Comparison of ENCODE assay signal across 19 cellular contexts in genomic region chr13:87954116-87954515, GRCh38.
A peak's percentile ranks its signal among the peaks of the same experiment; 100 is the strongest.
DNase-seq lines count a peak whose midpoint lies in the region; FAIRE-seq and TF ChIP-seq lines count a peak whose summit lies in the region.
"Had no signal": no experiment of that assay in that cellular context is flagged by ENCODE, and none has a peak within 500 bp of the region (broad histone marks: within the 10 kb centered on the region; RNA-seq: fewer than 3 reads in every experiment).

No MANE protein-coding gene starts in this region.

- no peaks in the 10 kb centered on the region for H3K27me3 ChIP-seq in A673 (replicated peaks; ENCODE audit: insufficient read depth, low read depth, low read length, poor library complexity)
- no peaks in the 10 kb centered on the region for H3K27me3 ChIP-seq in thyroid gland

- DNase-seq in A673 (ENCODE audit: low spot score) (peak; percentile 41), HTR-8/SVneo (ENCODE audit: insufficient read length, low spot score) (peak; percentile 3), RPMI7951 (ENCODE audit: low read depth) (peak; percentile 30), fibroblast of pulmonary artery (ENCODE audit: low read depth) (peak; percentile 60), progenitor cell of endocrine pancreas (ENCODE audit: low spot score, unreplicated experiment) (no peak), thyroid gland (no peak)
- no peak for DNase-seq in activated CD4-positive, CD25-positive, alpha-beta regulatory T cell (lab: John Stamatoyannopoulos, UW)
- DNase-seq in activated CD4-positive, alpha-beta memory T cell treated with anti-CD3 and anti-CD28 coated beads for 36 hours = no peak
- DNase-seq: 8988T, KBM-7, NCI-H1092 treated with DMSO at 0.1 percent for 48 hours, NCI-H1436 treated with DMSO at 0.1 percent for 48 hours, NCI-H1930, NCI-H510A treated with DMSO at 0.1 percent for 48 hours, NCI-H748 treated with DMSO at 0.1 percent for 48 hours had no signal

- H3K4me1 ChIP-seq in A673 (ENCODE audit: insufficient read depth, low read length, poor library complexity, severe bottlenecking) = no peaks in the 10 kb centered on the region
- no peaks in the 10 kb centered on the region for H3K4me1 ChIP-seq in thyroid gland

- no TSS peak for BruUV-seq in A673 (replicated peaks; lab: Mats Ljungman, UMichigan)

- H3K9me3 ChIP-seq in A673 (ENCODE audit: low read depth, low read length, poor library complexity, severe bottlenecking) = no peaks in the 10 kb centered on the region
- H3K9me3 ChIP-seq in thyroid gland = no peaks in the 10 kb centered on the region

- CTCF ChIA-PET in A673 (lab: Charles Lee) = no interaction called here
- CTCF ChIA-PET in activated CD4-positive, alpha-beta memory T cell treated with anti-CD3 and anti-CD28 coated beads for 36 hours (lab: Charles Lee) = no interaction called here

- no peak overlapping the region for H3K27ac ChIP-seq in A673 (ENCODE audit: low read depth, low read length, poor library complexity, severe bottlenecking)
- no peak overlapping the region for H3K27ac ChIP-seq in thyroid gland
- H3K27ac ChIP-seq: C4-2B had no signal

- no peak for FAIRE-seq in HTR-8/SVneo (lab: Jason Lieb, UNC)
- FAIRE-seq: D721Med, GM12878 had no signal

- no peak overlapping the region for H3K27ac Mint-ChIP-seq in progenitor cell of endocrine pancreas
- no peak overlapping the region for H3K27ac Mint-ChIP-seq in activated CD4-positive, alpha-beta memory T cell treated with anti-CD3 and anti-CD28 coated beads for 36 hours
- H3K27ac Mint-ChIP-seq: GM23338 had no signal

- H3K4me3 ChIP-seq in A673 (ENCODE audit: low read depth, low read length, poor library complexity, severe bottlenecking) (no peak overlapping the region), fibroblast of pulmonary artery (replicated peaks; ENCODE audit: low read depth, low read length) (no peak overlapping the region), thyroid gland (replicated peaks in 1 of 3) (no peak overlapping the region)
- H3K4me3 ChIP-seq: GM12878, GM23338 had no signal

- TF ChIP-seq CTCF in A673 (conservative IDR thresholded peaks at IDR 0.05; ENCODE audit: low read depth, low read length) (no peak), fibroblast of pulmonary artery (IDR thresholded peaks at IDR 0.05; ENCODE audit: low read length, missing control alignments) (no peak), progenitor cell of endocrine pancreas (IDR thresholded peaks at IDR 0.05; ENCODE audit: unreplicated experiment) (no peak), thyroid gland (IDR thresholded peaks at IDR 0.05) (no peak)

- no peak overlapping the region for H3K4me3 Mint-ChIP-seq in progenitor cell of endocrine pancreas (ENCODE audit: low read depth)
- no peak overlapping the region for H3K4me3 Mint-ChIP-seq in activated CD4-positive, alpha-beta memory T cell treated with anti-CD3 and anti-CD28 coated beads for 36 hours
- H3K4me3 Mint-ChIP-seq: GM23338 had no signal

- no peaks in the 10 kb centered on the region for H3K4me1 Mint-ChIP-seq in progenitor cell of endocrine pancreas (ENCODE audit: low read depth)
- no peaks in the 10 kb centered on the region for H3K4me1 Mint-ChIP-seq in activated CD4-positive, alpha-beta memory T cell treated with anti-CD3 and anti-CD28 coated beads for 36 hours (ENCODE audit: low read depth)
- H3K4me1 Mint-ChIP-seq: GM23338 had no signal

- no peaks in the 10 kb centered on the region for H3K36me3 Mint-ChIP-seq in progenitor cell of endocrine pancreas (ENCODE audit: insufficient read depth)
- H3K36me3 Mint-ChIP-seq in activated CD4-positive, alpha-beta memory T cell treated with anti-CD3 and anti-CD28 coated beads for 36 hours = no peaks in the 10 kb centered on the region

- no peak for TF ChIP-seq POLR2A in thyroid gland (IDR thresholded peaks at IDR 0.05)

- POLR2A ChIA-PET in A673 (lab: Charles Lee; ENCODE audit: low non-redundant PET) = interaction anchor here (0.6 kb wide), 1 partner anchor 58 kb away, joined by 3 read pairs; no protein-coding TSS in a partner anchor
- POLR2A ChIA-PET in activated CD4-positive, alpha-beta memory T cell treated with anti-CD3 and anti-CD28 coated beads for 36 hours (lab: Charles Lee) = no interaction called here

- intact Hi-C loops in A673 (cut with micrococcal nuclease; ENCODE audit: unreplicated experiment) = no loop called here
- intact Hi-C loops in activated CD4-positive, alpha-beta memory T cell treated with anti-CD3 and anti-CD28 coated beads for 36 hours (cut with micrococcal nuclease) = no loop called here
- intact Hi-C loops in thyroid gland (cut with DNase I) = no loop called here

- H3K9me3 Mint-ChIP-seq in progenitor cell of endocrine pancreas (ENCODE audit: low read depth) = no peaks in the 10 kb centered on the region
- H3K9me3 Mint-ChIP-seq in activated CD4-positive, alpha-beta memory T cell treated with anti-CD3 and anti-CD28 coated beads for 36 hours = no peaks in the 10 kb centered on the region
- H3K9me3 Mint-ChIP-seq: GM23338 had no signal

- H3K36me3 ChIP-seq in A673 (ENCODE audit: insufficient read depth, low read length, poor library complexity, severe bottlenecking) (no peaks in the 10 kb centered on the region), thyroid gland (no peaks in the 10 kb centered on the region)

- no peaks in the 10 kb centered on the region for H3K27me3 Mint-ChIP-seq in progenitor cell of endocrine pancreas
- no peaks in the 10 kb centered on the region for H3K27me3 Mint-ChIP-seq in activated CD4-positive, alpha-beta memory T cell treated with anti-CD3 and anti-CD28 coated beads for 36 hours

- WGBS in thyroid gland, 2 donors = 81 to 84% methylated on average over 3 of the region's 3 CpGs

Comparison
In these comparisons a context has a peak if more than half of its experiments do, and no peak if none do; other contexts are left out.
1. DNase-seq: peak in A673 (single experiment), HTR-8/SVneo (single experiment), RPMI7951 (single experiment) and fibroblast of pulmonary artery (single experiment); none in activated CD4-positive, CD25-positive, alpha-beta regulatory T cell (0 of 4), progenitor cell of endocrine pancreas (single experiment), activated CD4-positive, alpha-beta memory T cell treated with anti-CD3 and anti-CD28 coated beads for 36 hours (single experiment) and thyroid gland (0 of 2).